Comparison of ENCODE assay signal across 1 cellular context in genomic region chr1:18955442-18956188, GRCh38.
TF ChIP-seq lines count a peak whose summit lies in the region.

No MANE protein-coding gene starts in this region.

TF ChIP-seq in H1, 55 proteins besides CTCF, POLR2A, EP300 and RAD21:
- TF ChIP-seq MAX (IDR thresholded peaks at IDR 0.05) (peak; percentile 56; the same call in 1 of the 2 replicates), GABPA (IDR thresholded peaks at IDR 0.05; ENCODE audit: borderline replicate concordance, insufficient read depth, low read length) (no peak), USF2 (IDR thresholded peaks at IDR 0.05; ENCODE audit: low read length) (no peak), CHD2 (IDR thresholded peaks at IDR 0.05; ENCODE audit: low read length) (no peak), TBP (IDR thresholded peaks at IDR 0.05; ENCODE audit: low read depth, low read length) (peak; percentile 28; the same call in 1 of the 2 replicates), GTF2F1 (IDR thresholded peaks at IDR 0.05; ENCODE audit: borderline replicate concordance, low read depth, low read length) (no peak), CREB1 (IDR thresholded peaks at IDR 0.05) (no peak), ASH2L (IDR thresholded peaks at IDR 0.05; ENCODE audit: low read length) (no peak), KDM1A (IDR thresholded peaks at IDR 0.05; ENCODE audit: borderline replicate concordance, low read length) (peak; percentile 57; the same call in 1 of the 2 replicates), PHF8 (conservative IDR thresholded peaks at IDR 0.05; ENCODE audit: low read depth, low read length) (peak; percentile 17; the same call in 1 of the 2 replicates), EGR1 (IDR thresholded peaks at IDR 0.05; ENCODE audit: borderline replicate concordance, low read depth, low read length) (no peak), SRF (IDR thresholded peaks at IDR 0.05; ENCODE audit: low read depth, low read length) (no peak), CHD1 (IDR thresholded peaks at IDR 0.05; ENCODE audit: low read depth, low read length) (no peak), CEBPB (IDR thresholded peaks at IDR 0.05; ENCODE audit: low read depth, low read length) (no peak), SIX5 (IDR thresholded peaks at IDR 0.05; ENCODE audit: low read depth, low read length) (no peak), BCL11A (IDR thresholded peaks at IDR 0.05; ENCODE audit: low read depth in 2 of 2, low read length in 2 of 2) (no peak), SIN3A (conservative IDR thresholded peaks at IDR 0.05 in 1 of 2, IDR thresholded peaks at IDR 0.05 in 1 of 2; ENCODE audit: low read depth in 1 of 2, low read length in 2 of 2) (0 out of 4 replicates have a peak, but pooled peaks have one; percentile 9 to 16), TAF7 (optimal IDR thresholded peaks at IDR 0.05; ENCODE audit: borderline replicate concordance, low read depth, low read length) (peak; percentile 23), EZH2 (IDR thresholded peaks at IDR 0.05; ENCODE audit: low read depth, low read length, severe bottlenecking) (peak; percentile 25), KDM4A (IDR thresholded peaks at IDR 0.05; ENCODE audit: low read depth, low read length, severe bottlenecking) (peak; percentile 49), CHD7 (IDR thresholded peaks at IDR 0.05; ENCODE audit: insufficient replicate concordance, low read length) (no peak), E2F6 (IDR thresholded peaks at IDR 0.05) (peak; percentile 25), SUZ12 (IDR thresholded peaks at IDR 0.05; ENCODE audit: low read length) (0 out of 2 replicates have a peak, but pooled peaks have one; percentile 24), TCF12 (IDR thresholded peaks at IDR 0.05; ENCODE audit: low read depth, low read length) (no peak), SIRT6 (IDR thresholded peaks at IDR 0.05; ENCODE audit: low read length) (no peak), NANOG (IDR thresholded peaks at IDR 0.05; ENCODE audit: insufficient read depth, low read depth, low read length, poor library complexity, severe bottlenecking) (no peak), POLR2AphosphoS5 (IDR thresholded peaks at IDR 0.05; ENCODE audit: low read depth, low read length) (0 out of 2 replicates have a peak, but pooled peaks have one; percentile 3), BACH1 (IDR thresholded peaks at IDR 0.05; ENCODE audit: low read length) (0 out of 2 replicates have a peak, but pooled peaks have one; percentile 42), TEAD4 (IDR thresholded peaks at IDR 0.05; ENCODE audit: low read depth, low read length) (peak; percentile 73; the same call in 1 of the 2 replicates)
